1 cellular context compared by ENCODE assay signal in the genomic region with DNA sequence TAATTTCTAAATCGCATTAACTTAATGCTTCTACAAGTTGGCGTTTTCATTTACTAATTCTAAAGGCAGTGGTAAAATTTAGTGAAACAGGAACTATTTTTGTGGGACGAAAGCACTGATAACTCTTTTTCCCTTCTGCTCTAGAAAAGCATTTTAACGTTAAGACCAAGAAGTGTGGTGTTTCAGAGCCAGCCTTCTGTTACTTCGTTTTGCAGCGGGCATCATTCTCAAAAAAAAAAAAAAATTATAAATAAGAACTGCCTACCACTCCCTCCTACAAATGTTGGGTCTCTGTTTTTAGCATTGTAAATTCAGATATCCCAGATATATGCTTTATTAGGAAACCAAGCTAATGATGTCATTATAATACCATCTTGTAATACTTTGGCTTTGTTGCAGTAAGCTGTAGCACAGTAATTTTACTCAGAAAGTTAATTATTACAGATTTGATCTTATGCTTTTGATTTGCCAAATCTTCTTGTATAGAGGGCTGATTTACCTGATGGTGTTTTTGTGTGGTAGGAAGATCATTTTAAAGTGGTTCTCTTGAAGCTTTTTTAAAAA.
TF ChIP-seq lines count a peak whose summit lies in the region.

No MANE protein-coding gene starts in this region.

TF ChIP-seq in K562, 482 proteins besides CTCF, POLR2A, EP300 and RAD21 (continued from another document):
- TF ChIP-seq, protein P1, sequence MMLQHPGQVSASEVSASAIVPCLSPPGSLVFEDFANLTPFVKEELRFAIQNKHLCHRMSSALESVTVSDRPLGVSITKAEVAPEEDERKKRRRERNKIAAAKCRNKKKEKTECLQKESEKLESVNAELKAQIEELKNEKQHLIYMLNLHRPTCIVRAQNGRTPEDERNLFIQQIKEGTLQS (IDR thresholded peaks at IDR 0.05) = peak; percentile 49; the same call in 1 of the 2 replicates
- TF ChIP-seq, protein P1 (CRISPR knock-in tag; conservative IDR thresholded peaks at IDR 0.05) = no peak
- TF ChIP-seq EP400 (IDR thresholded peaks at IDR 0.05) (0 out of 2 replicates have a peak, but pooled peaks have one; percentile 20), ATF7 (IDR thresholded peaks at IDR 0.05) (peak; percentile 45; the same call in 1 of the 2 replicates)
- TF ChIP-seq, protein P2, sequence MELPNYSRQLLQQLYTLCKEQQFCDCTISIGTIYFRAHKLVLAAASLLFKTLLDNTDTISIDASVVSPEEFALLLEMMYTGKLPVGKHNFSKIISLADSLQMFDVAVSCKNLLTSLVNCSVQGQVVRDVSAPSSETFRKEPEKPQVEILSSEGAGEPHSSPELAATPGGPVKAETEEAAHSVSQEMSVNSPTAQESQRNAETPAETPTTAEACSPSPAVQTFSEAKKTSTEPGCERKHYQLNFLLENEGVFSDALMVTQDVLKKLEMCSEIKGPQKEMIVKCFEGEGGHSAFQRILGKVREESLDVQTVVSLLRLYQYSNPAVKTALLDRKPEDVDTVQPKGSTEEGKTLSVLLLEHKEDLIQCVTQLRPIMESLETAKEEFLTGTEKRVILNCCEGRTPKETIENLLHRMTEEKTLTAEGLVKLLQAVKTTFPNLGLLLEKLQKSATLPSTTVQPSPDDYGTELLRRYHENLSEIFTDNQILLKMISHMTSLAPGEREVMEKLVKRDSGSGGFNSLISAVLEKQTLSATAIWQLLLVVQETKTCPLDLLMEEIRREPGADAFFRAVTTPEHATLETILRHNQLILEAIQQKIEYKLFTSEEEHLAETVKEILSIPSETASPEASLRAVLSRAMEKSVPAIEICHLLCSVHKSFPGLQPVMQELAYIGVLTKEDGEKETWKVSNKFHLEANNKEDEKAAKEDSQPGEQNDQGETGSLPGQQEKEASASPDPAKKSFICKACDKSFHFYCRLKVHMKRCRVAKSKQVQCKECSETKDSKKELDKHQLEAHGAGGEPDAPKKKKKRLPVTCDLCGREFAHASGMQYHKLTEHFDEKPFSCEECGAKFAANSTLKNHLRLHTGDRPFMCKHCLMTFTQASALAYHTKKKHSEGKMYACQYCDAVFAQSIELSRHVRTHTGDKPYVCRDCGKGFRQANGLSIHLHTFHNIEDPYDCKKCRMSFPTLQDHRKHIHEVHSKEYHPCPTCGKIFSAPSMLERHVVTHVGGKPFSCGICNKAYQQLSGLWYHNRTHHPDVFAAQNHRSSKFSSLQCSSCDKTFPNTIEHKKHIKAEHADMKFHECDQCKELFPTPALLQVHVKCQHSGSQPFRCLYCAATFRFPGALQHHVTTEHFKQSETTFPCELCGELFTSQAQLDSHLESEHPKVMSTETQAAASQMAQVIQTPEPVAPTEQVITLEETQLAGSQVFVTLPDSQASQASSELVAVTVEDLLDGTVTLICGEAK (IDR thresholded peaks at IDR 0.05) = peak; percentile 36; the same call in 1 of the 2 replicates
- TF ChIP-seq, protein P2 (CRISPR knock-in tag; IDR thresholded peaks at IDR 0.05) = no peak
